1 cellular context compared by ENCODE assay signal in genomic region chr10:916716-917415, GRCh38.
TF ChIP-seq lines count a peak whose summit lies in the region.

No MANE protein-coding gene starts in this region.

TF ChIP-seq in HepG2, 621 proteins besides CTCF, POLR2A, EP300 and RAD21:
- peak; percentile 41; the same call in 1 of the 2 replicates for TF ChIP-seq ZNF770 (CRISPR knock-in tag; IDR thresholded peaks at IDR 0.05)
- TF ChIP-seq ZNF121 (CRISPR knock-in tag; IDR thresholded peaks at IDR 0.05): 0 out of 2 replicates have a peak, but pooled peaks have one; percentile 26
- no peak for TF ChIP-seq SP5 (CRISPR knock-in tag; IDR thresholded peaks at IDR 0.05; ENCODE audit: borderline replicate concordance, low read depth)
- no peak for TF ChIP-seq ZFP37 (CRISPR knock-in tag; IDR thresholded peaks at IDR 0.05; ENCODE audit: borderline replicate concordance)
